1 cellular context compared by ENCODE assay signal in genomic region chr2:27587025-27587424, GRCh38.
TF ChIP-seq lines count a peak whose summit lies in the region.

No MANE protein-coding gene starts in this region.

TF ChIP-seq in K562, 482 proteins besides CTCF, POLR2A, EP300 and RAD21:
- TF ChIP-seq PRDM10 (IDR thresholded peaks at IDR 0.05; ENCODE audit: partially characterized antibody): peak; percentile 26
- TF ChIP-seq FOXP1 (CRISPR knock-in tag; IDR thresholded peaks at IDR 0.05): no peak
- no peak for TF ChIP-seq ETV6 (IDR thresholded peaks at IDR 0.05; ENCODE audit: borderline replicate concordance in 1 of 2, low read depth in 2 of 2, low read length in 1 of 2)
- no peak for TF ChIP-seq ETV6 (CRISPR knock-in tag; IDR thresholded peaks at IDR 0.05; ENCODE audit: borderline replicate concordance)
